In the genomic region with DNA sequence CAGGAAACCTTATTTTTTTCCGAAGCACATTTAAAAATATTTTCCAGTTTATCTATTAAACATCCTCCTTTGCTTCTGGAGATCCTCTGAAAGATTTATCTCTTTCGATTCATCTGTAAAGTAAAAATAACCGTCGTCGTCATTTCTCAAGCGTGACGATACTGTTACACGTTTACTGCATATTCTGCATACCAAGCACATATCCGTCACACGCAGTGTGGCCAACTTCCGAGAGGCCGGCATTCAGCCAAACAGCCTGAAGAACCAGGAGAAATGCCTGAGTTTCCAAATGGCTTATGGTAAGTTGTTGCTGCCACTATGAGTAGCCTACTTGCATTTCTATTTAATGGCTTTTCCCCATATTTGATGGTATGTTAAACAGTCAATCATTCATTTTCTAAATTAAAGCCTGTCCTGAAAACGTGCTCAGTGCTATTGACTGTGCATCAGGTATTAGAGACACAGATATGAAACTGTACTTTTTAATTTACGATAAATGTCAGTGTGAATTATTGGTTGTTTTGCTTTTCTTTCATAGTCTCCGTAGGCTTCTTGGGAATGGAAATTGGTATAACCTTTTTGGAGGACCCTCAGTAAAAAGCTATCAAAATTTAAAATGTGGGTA, we compare ENCODE assay signal across 24 cellular contexts.
"Had no signal": no experiment of that assay in that cellular context is flagged by ENCODE, and none has a peak within 500 bp of the region (broad histone marks: within the 10 kb centered on the region; RNA-seq: fewer than 3 reads in every experiment).

No MANE protein-coding gene starts in this region.

- ATAC-seq: activated CD8-positive, alpha-beta T cell treated with anti-CD3 and anti-CD28 coated beads, Interleukin-2, amount 10 ng/mL, durations not matched to agents 7 days and 5 days; K562; WTC11 had no signal

- H3K27ac ChIP-seq: adrenal gland, breast epithelium, RWPE1 had no signal

- H3K36me3 ChIP-seq: adrenal gland, breast epithelium, Peyer's patch had no signal

- H3K4me1 ChIP-seq: adrenal gland, breast epithelium, Peyer's patch had no signal

- H3K9me3 ChIP-seq: adrenal gland, breast epithelium, Peyer's patch had no signal

- H3K4me3 ChIP-seq: adrenal gland, breast epithelium, K562, Peyer's patch had no signal

- DNase-seq: activated CD4-positive, alpha-beta T cell treated with anti-CD3 and anti-CD28 coated beads for 48 hours; activated CD4-positive, alpha-beta T cell treated with anti-CD3 and anti-CD28 coated beads, Interleukin-2, amount 50 U/mL, for 4 hours; activated CD4-positive, CD25-positive, alpha-beta regulatory T cell treated with anti-CD3 and anti-CD28 coated beads, Interleukin-2, amount 50 U/mL, for 72 hours; activated CD8-positive, alpha-beta memory T cell treated with anti-CD3 and anti-CD28 coated beads, Interleukin-2, amount 50 U/mL, for 48 hours; activated CD8-positive, alpha-beta T cell treated with anti-CD3 and anti-CD28 coated beads, Interleukin-2, amount 10 ng/mL, durations not matched to agents 7 days and 5 days; activated naive CD4-positive, alpha-beta T cell treated with anti-CD3 and anti-CD28 coated beads, Interleukin-2, amount 50 U/mL, for 16 hours; activated naive CD8-positive, alpha-beta T cell treated with anti-CD3 and anti-CD28 coated beads, Interleukin-2, amount 10 ng/mL, durations not matched to agents 7 days and 5 days; activated T-cell treated with anti-CD3 and anti-CD28 coated beads, Interleukin-2, amount 50 U/mL, for 1 hour; anterior cingulate cortex; Karpas-422; MM.1S; NCI-H1105; NCI-H1436 treated with DMSO at 0.1 percent for 48 hours; NCI-H187; NCI-H2081; NCI-H510A treated with DMSO at 0.1 percent for 48 hours; NCI-H69; Peyer's patch; SHP77 treated with DMSO at 0.1 percent for 48 hours had no signal

- H3K27me3 ChIP-seq: adrenal gland, breast epithelium, Peyer's patch had no signal
